ENCODE assay signal across 1 cellular context in the genomic region with DNA sequence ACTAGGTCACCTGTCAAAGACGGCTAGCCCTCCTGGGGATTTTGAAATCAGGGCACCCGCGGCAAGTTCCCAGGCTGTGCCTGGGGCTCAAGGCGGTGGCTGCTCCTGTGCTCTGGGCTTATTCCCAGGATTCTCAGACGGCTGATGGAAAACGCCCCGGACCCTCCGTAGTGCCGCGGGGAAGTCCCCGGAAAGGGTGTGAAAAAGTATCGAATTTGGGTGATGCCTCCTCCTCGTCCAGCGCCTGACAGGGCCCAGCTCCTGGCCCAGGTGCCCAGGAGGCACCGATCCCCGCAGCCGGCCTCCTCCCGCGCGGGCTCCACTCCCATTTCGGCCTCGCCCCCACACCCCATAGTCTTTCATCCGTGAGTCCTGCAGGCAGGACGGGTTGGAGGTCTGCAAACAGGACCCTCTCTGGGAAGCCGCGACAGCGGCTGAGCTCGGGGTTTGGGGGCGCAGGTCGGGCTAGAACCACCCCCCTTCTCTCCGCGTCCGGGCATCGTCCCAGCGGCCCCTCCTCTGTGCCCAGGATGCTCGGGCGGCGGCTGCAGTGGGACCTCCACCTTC.
TF ChIP-seq lines count a peak whose summit lies in the region.

No MANE protein-coding gene starts in this region.

TF ChIP-seq in GM23338, 12 proteins besides CTCF, POLR2A, EP300 and RAD21 (continued from another document):
- TF ChIP-seq ZNF462 (CRISPR knock-in tag; IDR thresholded peaks at IDR 0.05) (no peak), STAT1 (IDR thresholded peaks at IDR 0.05; ENCODE audit: unreplicated experiment) (no peak), JUNB (IDR thresholded peaks at IDR 0.05; ENCODE audit: unreplicated experiment) (no peak), POLR2AphosphoS5 (IDR thresholded peaks at IDR 0.05; ENCODE audit: low read depth) (no peak), EZH2 (IDR thresholded peaks at IDR 0.05; ENCODE audit: low read depth, unreplicated experiment) (peak; percentile 38)
- TF ChIP-seq, protein P1, sequence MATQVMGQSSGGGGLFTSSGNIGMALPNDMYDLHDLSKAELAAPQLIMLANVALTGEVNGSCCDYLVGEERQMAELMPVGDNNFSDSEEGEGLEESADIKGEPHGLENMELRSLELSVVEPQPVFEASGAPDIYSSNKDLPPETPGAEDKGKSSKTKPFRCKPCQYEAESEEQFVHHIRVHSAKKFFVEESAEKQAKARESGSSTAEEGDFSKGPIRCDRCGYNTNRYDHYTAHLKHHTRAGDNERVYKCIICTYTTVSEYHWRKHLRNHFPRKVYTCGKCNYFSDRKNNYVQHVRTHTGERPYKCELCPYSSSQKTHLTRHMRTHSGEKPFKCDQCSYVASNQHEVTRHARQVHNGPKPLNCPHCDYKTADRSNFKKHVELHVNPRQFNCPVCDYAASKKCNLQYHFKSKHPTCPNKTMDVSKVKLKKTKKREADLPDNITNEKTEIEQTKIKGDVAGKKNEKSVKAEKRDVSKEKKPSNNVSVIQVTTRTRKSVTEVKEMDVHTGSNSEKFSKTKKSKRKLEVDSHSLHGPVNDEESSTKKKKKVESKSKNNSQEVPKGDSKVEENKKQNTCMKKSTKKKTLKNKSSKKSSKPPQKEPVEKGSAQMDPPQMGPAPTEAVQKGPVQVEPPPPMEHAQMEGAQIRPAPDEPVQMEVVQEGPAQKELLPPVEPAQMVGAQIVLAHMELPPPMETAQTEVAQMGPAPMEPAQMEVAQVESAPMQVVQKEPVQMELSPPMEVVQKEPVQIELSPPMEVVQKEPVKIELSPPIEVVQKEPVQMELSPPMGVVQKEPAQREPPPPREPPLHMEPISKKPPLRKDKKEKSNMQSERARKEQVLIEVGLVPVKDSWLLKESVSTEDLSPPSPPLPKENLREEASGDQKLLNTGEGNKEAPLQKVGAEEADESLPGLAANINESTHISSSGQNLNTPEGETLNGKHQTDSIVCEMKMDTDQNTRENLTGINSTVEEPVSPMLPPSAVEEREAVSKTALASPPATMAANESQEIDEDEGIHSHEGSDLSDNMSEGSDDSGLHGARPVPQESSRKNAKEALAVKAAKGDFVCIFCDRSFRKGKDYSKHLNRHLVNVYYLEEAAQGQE (IDR thresholded peaks at IDR 0.05; ENCODE audit: unreplicated experiment) = no peak
